ENCODE assay signal across 1 cellular context in the genomic region with DNA sequence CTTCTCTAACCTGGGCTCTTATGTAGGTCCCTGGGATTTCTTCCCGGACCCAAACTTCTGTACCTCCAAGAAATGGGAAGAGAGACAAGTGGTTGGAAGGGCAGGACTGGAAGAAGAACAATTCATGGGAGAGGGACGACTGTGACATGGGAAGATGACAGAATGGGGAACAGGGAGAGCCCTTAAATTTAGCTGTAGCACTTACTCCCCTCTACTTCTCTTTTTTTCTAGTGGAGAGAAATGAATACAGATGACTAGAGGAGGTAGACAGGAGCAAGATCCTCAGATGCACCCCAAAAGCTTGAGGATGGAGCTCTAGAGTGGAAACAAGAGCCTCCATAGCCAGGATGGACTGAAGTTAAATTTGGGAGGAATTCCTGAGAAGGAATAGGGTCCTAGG.
TF ChIP-seq lines count a peak whose summit lies in the region.

No MANE protein-coding gene starts in this region.

TF ChIP-seq in endothelial cell of umbilical vein, 7 proteins besides CTCF, POLR2A, EP300 and RAD21:
- no peak for TF ChIP-seq GATA2 (IDR thresholded peaks at IDR 0.05; ENCODE audit: insufficient read depth, insufficient read length, low read depth, low read length)
- TF ChIP-seq MYC (IDR thresholded peaks at IDR 0.05; ENCODE audit: low read depth, low read length): no peak
- no peak for TF ChIP-seq EZH2 (IDR thresholded peaks at IDR 0.05; ENCODE audit: borderline replicate concordance, low read depth, low read length, severe bottlenecking)
- no peak for TF ChIP-seq POLR2AphosphoS5 (IDR thresholded peaks at IDR 0.05; ENCODE audit: insufficient read depth, low read depth, low read length)
- no peak for TF ChIP-seq FOS (IDR thresholded peaks at IDR 0.05; ENCODE audit: borderline replicate concordance, insufficient read depth, low read length)
- TF ChIP-seq, protein P1, sequence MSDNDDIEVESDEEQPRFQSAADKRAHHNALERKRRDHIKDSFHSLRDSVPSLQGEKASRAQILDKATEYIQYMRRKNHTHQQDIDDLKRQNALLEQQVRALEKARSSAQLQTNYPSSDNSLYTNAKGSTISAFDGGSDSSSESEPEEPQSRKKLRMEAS (IDR thresholded peaks at IDR 0.05; ENCODE audit: insufficient read depth, insufficient read length): no peak
- no peak for TF ChIP-seq JUN (IDR thresholded peaks at IDR 0.05; ENCODE audit: borderline replicate concordance, insufficient read depth, insufficient read length, low read depth)
